In genomic region chrX:72107841-72108590, GRCh38 we compare ENCODE assay signal across 22 cellular contexts. TPM values are rescaled to one million over a fixed set of nuclear protein-coding genes. Genes with fewer than 3 reads are reported as not detected.
DNase-seq lines count a peak whose midpoint lies in the region; ATAC-seq and TF ChIP-seq lines count a peak whose summit lies in the region.
"Had no signal": no experiment of that assay in that cellular context is flagged by ENCODE, and none has a peak within 500 bp of the region (broad histone marks: within the 10 kb centered on the region; RNA-seq: fewer than 3 reads in every experiment).

No MANE protein-coding gene starts in this region.

- peaks cover 33 to 41% of the 10 kb centered on the region in 2 donors for H3K36me3 Mint-ChIP-seq in CD14-positive monocyte
- H3K36me3 Mint-ChIP-seq in natural killer cell treated with Interleukin-12 subunit alpha and Interleukin-12 subunit beta and Interleukin-15 and Interleukin-18, amount 100 ng/mL, for 72 hours = no peaks in the 10 kb centered on the region
- H3K36me3 Mint-ChIP-seq: activated naive CD4-positive, alpha-beta T cell treated with anti-CD3 and anti-CD28 coated beads, Interleukin-2, amount 50 U/mL, for 24 hours had no signal

- no peak for ATAC-seq in natural killer cell treated with Interleukin-12 subunit alpha and Interleukin-12 subunit beta and Interleukin-15 and Interleukin-18, amount 100 ng/mL, for 72 hours
- ATAC-seq in GM19328 (IDR thresholded peaks at IDR 0.05; ENCODE audit: unreplicated experiment) (no peak), HG03108 (IDR thresholded peaks at IDR 0.05; ENCODE audit: unreplicated experiment) (no peak)
- ATAC-seq: PC-3 had no signal

- H3K27ac Mint-ChIP-seq in CD14-positive monocyte = peak overlapping the region; percentile 84 to 98 (median 95)
- H3K27ac Mint-ChIP-seq in natural killer cell treated with Interleukin-12 subunit alpha and Interleukin-12 subunit beta and Interleukin-15 and Interleukin-18, amount 100 ng/mL, for 72 hours = peak overlapping the region; percentile 15 to 60
- H3K27ac Mint-ChIP-seq: activated CD4-positive, alpha-beta T cell treated with anti-CD3 and anti-CD28 coated beads, Interleukin-2, amount 10 ng/mL, durations not matched to agents 24 days and 14 days; activated naive CD4-positive, alpha-beta T cell treated with anti-CD3 and anti-CD28 coated beads, Interleukin-2, amount 50 U/mL, for 24 hours; activated T-helper 1 cell treated with anti-CD3 and anti-CD28 coated beads, Interleukin-12 subunit alpha, Interleukin-12 subunit beta, Interleukin-2, Interleukin-4 antibody, amounts not matched to agents 30 ng/mL and 10 ng/mL and 1 ng/mL, durations not matched to agents 14 hours and 24 hours and 36 hours had no signal

- no peaks in the 10 kb centered on the region for H3K4me1 ChIP-seq in HEK293 (ENCODE audit: control insufficient read depth, insufficient read depth, low read length)
- H3K4me1 ChIP-seq: ascending aorta, lower lobe of right lung, testis, uterus had no signal

- peaks cover 83% of the 10 kb centered on the region for H3K4me1 Mint-ChIP-seq in CD14-positive monocyte
- H3K4me1 Mint-ChIP-seq in natural killer cell treated with Interleukin-12 subunit alpha and Interleukin-12 subunit beta and Interleukin-15 and Interleukin-18, amount 100 ng/mL, for 72 hours (ENCODE audit: low read depth in 2 of 2) = peaks cover 31 to 41% of the 10 kb centered on the region in 2 donors

- CTCF ChIA-PET in HEK293 (lab: Yijun Ruan, JAX) = interaction anchor here (0.9 to 5.3 kb wide), 2 partner anchors 18 to 89 kb away, joined by 3 to 33 read pairs; no protein-coding TSS in a partner anchor

- peaks cover 0 to 43% (median 0%) of the 10 kb centered on the region in 3 donors for H3K27me3 Mint-ChIP-seq in CD14-positive monocyte (ENCODE audit: low read depth in 3 of 3)
- H3K27me3 Mint-ChIP-seq in natural killer cell treated with Interleukin-12 subunit alpha and Interleukin-12 subunit beta and Interleukin-15 and Interleukin-18, amount 100 ng/mL, for 72 hours = peaks cover 0 to 28% of the 10 kb centered on the region in 2 donors

- POLR2A ChIA-PET in HEK293 (lab: Yijun Ruan, JAX) = no interaction called here

- H3K27ac ChIP-seq in HEK293 (ENCODE audit: extremely low read depth, low read depth, low read length) (no peak overlapping the region), caudate nucleus (ENCODE audit: low read depth, low read length) (peak overlapping the region; percentile 40)
- H3K27ac ChIP-seq: ascending aorta, lower lobe of right lung, testis, uterus, VCaP had no signal

- H3K36me3 ChIP-seq in HEK293 (ENCODE audit: control insufficient read depth in 2 of 2, insufficient read depth in 1 of 2, low read length in 2 of 2) = no peaks in the 10 kb centered on the region
- H3K36me3 ChIP-seq: ascending aorta, lower lobe of right lung, MG63, uterus had no signal

- H3K4me3 ChIP-seq in HEK293 (ENCODE audit: low read depth, low read length) = no peak overlapping the region
- H3K4me3 ChIP-seq: ascending aorta, lower lobe of right lung, MG63, mucosa of descending colon, testis, uterus had no signal

- H3K9me3 ChIP-seq in HEK293 (ENCODE audit: control insufficient read depth, insufficient read depth, low read depth, low read length) = no peaks in the 10 kb centered on the region
- H3K9me3 ChIP-seq: ascending aorta, lower lobe of right lung, MG63, mucosa of descending colon, testis, uterus had no signal

- DNase-seq in CD14-positive monocyte (ENCODE audit: low spot score) (peak; percentile 66), caudate nucleus (lab: John Stamatoyannopoulos, UW) (peak in 31 of 61 donors; percentile 1 to 80 (median 21))
- DNase-seq in natural killer cell treated with Interleukin-12 subunit alpha and Interleukin-12 subunit beta and Interleukin-15 and Interleukin-18, amount 100 ng/mL, for 72 hours (ENCODE audit: low spot score) = no peak
- no peak for DNase-seq in activated CD8-positive, alpha-beta memory T cell treated with anti-CD3 and anti-CD28 coated beads, Interleukin-2, amount 50 U/mL, for 48 hours
- DNase-seq: activated CD4-positive, alpha-beta T cell treated with anti-CD3 and anti-CD28 coated beads, Interleukin-2, amount 10 ng/mL, durations not matched to agents 24 days and 14 days; kidney glomerular epithelial cell; lower lobe of right lung; mucosa of descending colon; NCI-H1694; NCI-H510A; Right ventricle myocardium superior; testis; uterus had no signal

- H3K4me3 Mint-ChIP-seq in CD14-positive monocyte = peak overlapping the region; percentile 9 to 45
- H3K4me3 Mint-ChIP-seq in natural killer cell treated with Interleukin-12 subunit alpha and Interleukin-12 subunit beta and Interleukin-15 and Interleukin-18, amount 100 ng/mL, for 72 hours = peak overlapping the region; percentile 18
- H3K4me3 Mint-ChIP-seq: activated CD4-positive, alpha-beta T cell treated with anti-CD3 and anti-CD28 coated beads, Interleukin-2, amount 10 ng/mL, durations not matched to agents 24 days and 14 days; activated naive CD4-positive, alpha-beta T cell treated with anti-CD3 and anti-CD28 coated beads, Interleukin-2, amount 50 U/mL, for 24 hours; activated T-helper 1 cell treated with anti-CD3 and anti-CD28 coated beads, Interleukin-12 subunit alpha, Interleukin-12 subunit beta, Interleukin-2, Interleukin-4 antibody, amounts not matched to agents 30 ng/mL and 10 ng/mL and 1 ng/mL, durations not matched to agents 14 hours and 24 hours and 36 hours had no signal

- TF ChIP-seq CTCF in CD14-positive monocyte (IDR thresholded peaks at IDR 0.05) (no peak), HEK293 (tag by site-specific recombination; IDR thresholded peaks at IDR 0.05) (no peak)

- peaks cover 0 to 12% (median 0%) of the 10 kb centered on the region in 7 donors for H3K9me3 Mint-ChIP-seq in CD14-positive monocyte
- no peaks in the 10 kb centered on the region for H3K9me3 Mint-ChIP-seq in natural killer cell treated with Interleukin-12 subunit alpha and Interleukin-12 subunit beta and Interleukin-15 and Interleukin-18, amount 100 ng/mL, for 72 hours
- H3K9me3 Mint-ChIP-seq: activated CD4-positive, alpha-beta T cell treated with anti-CD3 and anti-CD28 coated beads, Interleukin-2, amount 10 ng/mL, durations not matched to agents 24 days and 14 days; activated naive CD4-positive, alpha-beta T cell treated with anti-CD3 and anti-CD28 coated beads, Interleukin-2, amount 50 U/mL, for 24 hours; activated T-helper 1 cell treated with anti-CD3 and anti-CD28 coated beads, Interleukin-12 subunit alpha, Interleukin-12 subunit beta, Interleukin-2, Interleukin-4 antibody, amounts not matched to agents 30 ng/mL and 10 ng/mL and 1 ng/mL, durations not matched to agents 14 hours and 24 hours and 36 hours had no signal

- intact Hi-C loops in CD14-positive monocyte (cut with micrococcal nuclease) = loop anchor here in 1 of 2 donors (2.0 kb wide), 1 partner anchor 15 kb away; no protein-coding TSS in a partner anchor

TF ChIP-seq in HEK293, 187 proteins besides CTCF, POLR2A, EP300 and RAD21:
- peak; percentile 90 for TF ChIP-seq EGR2 (tag by site-specific recombination; IDR thresholded peaks at IDR 0.05; ENCODE audit: low read depth)
- TF ChIP-seq ZFHX2 (tag by site-specific recombination; conservative IDR thresholded peaks at IDR 0.05) = peak; percentile 60
- no peak for TF ChIP-seq ZFP41 (tag by site-specific recombination; IDR thresholded peaks at IDR 0.05; ENCODE audit: borderline replicate concordance)
- no peak for TF ChIP-seq ZNF398 (tag by site-specific recombination; IDR thresholded peaks at IDR 0.05)
- no peak for TF ChIP-seq ZNF785 (tag by site-specific recombination; IDR thresholded peaks at IDR 0.05)

RNA-seq across cellular contexts. Expression of gene RTL5, which starts 23.7 kb away (rescaled TPM):
- polyA plus RNA-seq in CD14-positive monocyte = under 1 TPM; 0.24 to 0.59 TPM
- under 1 TPM; 0.33 to 0.75 TPM for total RNA-seq in natural killer cell treated with Interleukin-12 subunit alpha and Interleukin-12 subunit beta and Interleukin-15 and Interleukin-18, amount 100 ng/mL, for 72 hours

Comparison
In these comparisons a context has a peak if more than half of its experiments do, and no peak if none do; other contexts are left out.
1. DNase-seq: peak in CD14-positive monocyte (single experiment) and caudate nucleus (31 of 61); none in natural killer cell treated with Interleukin-12 subunit alpha and Interleukin-12 subunit beta and Interleukin-15 and Interleukin-18, amount 100 ng/mL, for 72 hours (single experiment) and activated CD8-positive, alpha-beta memory T cell treated with anti-CD3 and anti-CD28 coated beads, Interleukin-2, amount 50 U/mL, for 48 hours (single experiment).